In genomic region chr11:83157755-83158473, GRCh38 we compare ENCODE assay signal across 8 cellular contexts. TPM values are rescaled to one million over a fixed set of nuclear protein-coding genes. Genes with fewer than 3 reads are reported as not detected.
A peak's percentile ranks its signal among the peaks of the same experiment; 100 is the strongest.
DNase-seq lines count a peak whose midpoint lies in the region; ATAC-seq and TF ChIP-seq lines count a peak whose summit lies in the region.

No MANE protein-coding gene starts in this region.

- peak overlapping the region; percentile 89 for H3K4me2 ChIP-seq in BLaER1

- no peaks in the 10 kb centered on the region for H3K9me3 Mint-ChIP-seq in activated T-helper 17 cell treated with anti-CD3 and anti-CD28 coated beads, Interleukin-2, amount 50 U/mL, for 72 hours
- no peaks in the 10 kb centered on the region for H3K9me3 Mint-ChIP-seq in natural killer cell treated with Interleukin-12 subunit alpha and Interleukin-12 subunit beta and Interleukin-15 and Interleukin-18, amount 100 ng/mL, for 72 hours

- H3K4me3 ChIP-seq in BLaER1 (peak overlapping the region; percentile 98), HFF-Myc (replicated peaks; ENCODE audit: low read depth, low read length) (peak overlapping the region; percentile 99), fibroblast of pulmonary artery (replicated peaks; ENCODE audit: low read depth, low read length) (peak overlapping the region; percentile 97)

- H3K36me3 ChIP-seq in BLaER1, result peaks cover 24% of the 10 kb centered on the region; the same call in 1 of the 2 replicates

- H3K27me3 Mint-ChIP-seq in activated T-helper 17 cell treated with anti-CD3 and anti-CD28 coated beads, Interleukin-2, amount 50 U/mL, for 72 hours, result no peaks in the 10 kb centered on the region
- no peaks in the 10 kb centered on the region for H3K27me3 Mint-ChIP-seq in natural killer cell treated with Interleukin-12 subunit alpha and Interleukin-12 subunit beta and Interleukin-15 and Interleukin-18, amount 100 ng/mL, for 72 hours

- H3K9me3 ChIP-seq in BLaER1, result no peaks in the 10 kb centered on the region

- peak overlapping the region; percentile 98 for H3K4me3 Mint-ChIP-seq in activated T-helper 17 cell treated with anti-CD3 and anti-CD28 coated beads, Interleukin-2, amount 50 U/mL, for 72 hours
- peak overlapping the region; percentile 98 for H3K4me3 Mint-ChIP-seq in natural killer cell treated with Interleukin-12 subunit alpha and Interleukin-12 subunit beta and Interleukin-15 and Interleukin-18, amount 100 ng/mL, for 72 hours

- peak overlapping the region; percentile 100 for H3K9ac ChIP-seq in BLaER1

- no peaks in the 10 kb centered on the region for H3K27me3 ChIP-seq in BLaER1

- DNase-seq in HFF-Myc (ENCODE audit: extremely low read depth, low read depth), result no peak
- peak; percentile 53 for DNase-seq in fibroblast of pulmonary artery (ENCODE audit: low read depth)
- DNase-seq in natural killer cell treated with Interleukin-12 subunit alpha and Interleukin-12 subunit beta and Interleukin-15 and Interleukin-18, amount 100 ng/mL, for 72 hours (ENCODE audit: low spot score), result no peak

- peaks cover 46% of the 10 kb centered on the region for H3K4me1 ChIP-seq in BLaER1

- peak overlapping the region; percentile 99 for H3K27ac Mint-ChIP-seq in activated T-helper 17 cell treated with anti-CD3 and anti-CD28 coated beads, Interleukin-2, amount 50 U/mL, for 72 hours
- H3K27ac Mint-ChIP-seq in natural killer cell treated with Interleukin-12 subunit alpha and Interleukin-12 subunit beta and Interleukin-15 and Interleukin-18, amount 100 ng/mL, for 72 hours, result peak overlapping the region; percentile 91 to 99

- peaks cover 64% of the 10 kb centered on the region for H3K36me3 Mint-ChIP-seq in activated T-helper 17 cell treated with anti-CD3 and anti-CD28 coated beads, Interleukin-2, amount 50 U/mL, for 72 hours (ENCODE audit: low read depth)
- H3K36me3 Mint-ChIP-seq in natural killer cell treated with Interleukin-12 subunit alpha and Interleukin-12 subunit beta and Interleukin-15 and Interleukin-18, amount 100 ng/mL, for 72 hours, result peaks cover 36% of the 10 kb centered on the region

- H3K27ac ChIP-seq in BLaER1 (peak overlapping the region; percentile 99), temporal lobe (ENCODE audit: low read depth, low read length) (peak overlapping the region; percentile 93)

- peaks cover 23% of the 10 kb centered on the region for H3K4me1 Mint-ChIP-seq in activated T-helper 17 cell treated with anti-CD3 and anti-CD28 coated beads, Interleukin-2, amount 50 U/mL, for 72 hours
- H3K4me1 Mint-ChIP-seq in natural killer cell treated with Interleukin-12 subunit alpha and Interleukin-12 subunit beta and Interleukin-15 and Interleukin-18, amount 100 ng/mL, for 72 hours (ENCODE audit: low read depth in 2 of 2), result peaks cover 33 to 42% of the 10 kb centered on the region in 2 donors

- no peak for ATAC-seq in activated T-helper 17 cell treated with anti-CD3 and anti-CD28 coated beads, Interleukin-2, amount 50 U/mL, for 72 hours (replicated peaks)
- no peak for ATAC-seq in natural killer cell treated with Interleukin-12 subunit alpha and Interleukin-12 subunit beta and Interleukin-15 and Interleukin-18, amount 100 ng/mL, for 72 hours
- no peak for ATAC-seq in GM19351 (IDR thresholded peaks at IDR 0.05; ENCODE audit: unreplicated experiment)

- TF ChIP-seq CTCF in HFF-Myc (IDR thresholded peaks at IDR 0.05; ENCODE audit: low read depth, low read length, missing control alignments) (no peak), fibroblast of pulmonary artery (IDR thresholded peaks at IDR 0.05; ENCODE audit: low read length, missing control alignments) (no peak)

- peaks cover 56% of the 10 kb centered on the region for H4K20me1 ChIP-seq in BLaER1

TF ChIP-seq in PFSK-1, 5 proteins besides CTCF, POLR2A, EP300 and RAD21:
- peak; percentile 52; the same call in 1 of the 2 replicates for TF ChIP-seq SIN3A (IDR thresholded peaks at IDR 0.05; ENCODE audit: borderline replicate concordance, insufficient read depth, low read length)
- TF ChIP-seq FOXP2 (optimal IDR thresholded peaks at IDR 0.05; ENCODE audit: borderline replicate concordance, extremely low read depth, extremely low read length, insufficient read depth), result no peak
- TF ChIP-seq POLR2AphosphoS5 (IDR thresholded peaks at IDR 0.05; ENCODE audit: low read depth, low read length), result 0 out of 2 replicates have a peak, but pooled peaks have one; percentile 14
- TF ChIP-seq REST (IDR thresholded peaks at IDR 0.05; ENCODE audit: insufficient read depth in 1 of 2, low read depth in 2 of 2, low read length in 2 of 2), result 0 out of 4 replicates have a peak, but pooled peaks of 1 of the 2 experiments have one; percentile 1

RNA-seq across cellular contexts. Expression of gene PCF11, which starts 1.0 kb away (rescaled TPM):
- polyA plus RNA-seq in PFSK-1 (2012; ENCODE audit: insufficient read length, low read depth), result 9.6 TPM
- 10 to 100 TPM; 50.1 to 84.8 TPM for total RNA-seq in activated T-helper 17 cell treated with anti-CD3 and anti-CD28 coated beads, Interleukin-2, amount 50 U/mL, for 72 hours
- 10 to 100 TPM; 63.4 to 74.3 TPM for total RNA-seq in natural killer cell treated with Interleukin-12 subunit alpha and Interleukin-12 subunit beta and Interleukin-15 and Interleukin-18, amount 100 ng/mL, for 72 hours
- total RNA-seq in temporal lobe, result 45.7 TPM

RNA-seq across cellular contexts. Expression of gene ANKRD42, which starts 35.6 kb away (rescaled TPM):
- polyA plus RNA-seq in PFSK-1 (2012; ENCODE audit: insufficient read length, low read depth), result 5.9 TPM
- 1 to 10 TPM; 2.2 to 2.3 TPM for total RNA-seq in activated T-helper 17 cell treated with anti-CD3 and anti-CD28 coated beads, Interleukin-2, amount 50 U/mL, for 72 hours
- 10 to 100 TPM in 1 of 2 donors, 1 to 10 TPM in 1; 4.3 to 10.5 TPM for total RNA-seq in natural killer cell treated with Interleukin-12 subunit alpha and Interleukin-12 subunit beta and Interleukin-15 and Interleukin-18, amount 100 ng/mL, for 72 hours
- 7.4 TPM for total RNA-seq in temporal lobe
